Comparison of ENCODE assay signal across 8 cellular contexts in the genomic region with DNA sequence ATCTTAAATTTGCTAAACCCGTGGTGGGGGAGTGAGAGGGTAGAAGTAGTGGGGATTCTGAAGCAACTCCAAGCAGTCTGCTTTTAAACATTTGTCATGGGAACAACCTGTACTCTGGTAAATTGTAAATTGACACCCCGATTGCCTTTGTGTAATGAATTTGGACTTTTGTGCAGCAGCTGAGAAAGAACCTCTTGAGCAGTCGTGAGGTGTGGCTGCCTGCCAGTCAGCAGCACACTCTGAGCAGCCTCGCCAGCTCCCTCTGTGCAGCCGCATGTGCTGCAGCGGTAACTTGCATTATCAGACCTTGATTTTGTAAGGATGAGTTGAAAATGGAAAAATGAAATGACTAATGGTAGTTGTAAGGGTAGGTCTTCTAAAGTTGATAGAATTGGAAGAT.
A peak's percentile ranks its signal among the peaks of the same experiment; 100 is the strongest.
DNase-seq lines count a peak whose midpoint lies in the region; ATAC-seq, FAIRE-seq and TF ChIP-seq lines count a peak whose summit lies in the region.
"Had no signal": no experiment of that assay in that cellular context is flagged by ENCODE, and none has a peak within 500 bp of the region (broad histone marks: within the 10 kb centered on the region; RNA-seq: fewer than 3 reads in every experiment).

No MANE protein-coding gene starts in this region.

- peaks cover 5% of the 10 kb centered on the region for H3K36me3 Mint-ChIP-seq in T-helper 17 cell (ENCODE audit: low read depth)

- DNase-seq in NCI-H128 (lab: John Stamatoyannopoulos, UW; ENCODE audit: unreplicated experiment) (peak; percentile 89), T-helper 17 cell (no peak), pancreas (peak; percentile 56 to 83 (median 66)), GM19238 (ENCODE audit: insufficient read length, low spot score) (no peak), KG1 (lab: John Stamatoyannopoulos, UW) (no peak), GOT3 (lab: John Stamatoyannopoulos, UW) (no peak)

- H3K4me1 ChIP-seq in esophagus (ENCODE audit: control insufficient read depth in 2 of 2, insufficient read depth in 2 of 2, low read length in 1 of 2), result peaks cover 8 to 16% of the 10 kb centered on the region in 2 donors
- H3K4me1 ChIP-seq in pancreas, result peaks cover 0 to 49% (median 24%) of the 10 kb centered on the region in 3 donors

- H3K27ac Mint-ChIP-seq in T-helper 17 cell, result peak overlapping the region; percentile 84

- peaks cover 2 to 3% of the 10 kb centered on the region in 2 donors for H3K36me3 ChIP-seq in esophagus (ENCODE audit: control insufficient read depth in 2 of 2, insufficient read depth in 2 of 2, low read length in 1 of 2)
- H3K36me3 ChIP-seq in pancreas, result no peaks in the 10 kb centered on the region

- H3K27me3 Mint-ChIP-seq in T-helper 17 cell, result no peaks in the 10 kb centered on the region

- H3K4me3 ChIP-seq in esophagus (ENCODE audit: low read depth in 1 of 2, low read length in 2 of 2) (no peak overlapping the region), pancreas (no peak overlapping the region)

- WGBS in esophagus, 2 donors, result 15 to 16% methylated on average over 6 of the region's 6 CpGs
- 7 to 10% methylated on average over 6 of the region's 6 CpGs for WGBS in pancreas, 2 donors

- H3K27ac ChIP-seq in esophagus (ENCODE audit: low read depth in 2 of 2, low read length in 1 of 2) (peak overlapping the region; percentile 35 to 52), pancreas (peak overlapping the region in 3 of 4 donors; percentile 10 to 24 (median 13))
- H3K27ac ChIP-seq: KMS-11 had no signal

- H3K4me1 Mint-ChIP-seq in T-helper 17 cell, result peaks cover 76% of the 10 kb centered on the region

- no peak for TF ChIP-seq CTCF in pancreas (IDR thresholded peaks at IDR 0.05)

- no peaks in the 10 kb centered on the region for H3K27me3 ChIP-seq in esophagus (ENCODE audit: control insufficient read depth in 1 of 2, insufficient read depth in 2 of 2, low read length in 2 of 2)
- H3K27me3 ChIP-seq in pancreas, result no peaks in the 10 kb centered on the region

- ATAC-seq in T-helper 17 cell (peak; percentile 72), pancreas (peak; percentile 80 to 93 (median 85))

- peak overlapping the region; percentile 75 for H3K4me3 Mint-ChIP-seq in T-helper 17 cell

- intact Hi-C loops in pancreas (cut with DNase I), result no loop called here

- H3K9me3 ChIP-seq in T-helper 17 cell (ENCODE audit: control insufficient read depth, low read length, poor library complexity, severe bottlenecking) (no peaks in the 10 kb centered on the region), esophagus (ENCODE audit: control insufficient read depth in 2 of 2, insufficient read depth in 1 of 2, low read depth in 1 of 2, low read length in 1 of 2) (no peaks in the 10 kb centered on the region), pancreas (no peaks in the 10 kb centered on the region)

- no peak for FAIRE-seq in pancreas (lab: Jason Lieb, UNC)

Comparison
In these comparisons a context has a peak if more than half of its experiments do, and no peak if none do; other contexts are left out.
1. DNase-seq: peak in NCI-H128 (single experiment) and pancreas (6 of 6); none in T-helper 17 cell (0 of 3), GM19238 (single experiment), KG1 (single experiment) and GOT3 (single experiment).